In the genomic region with DNA sequence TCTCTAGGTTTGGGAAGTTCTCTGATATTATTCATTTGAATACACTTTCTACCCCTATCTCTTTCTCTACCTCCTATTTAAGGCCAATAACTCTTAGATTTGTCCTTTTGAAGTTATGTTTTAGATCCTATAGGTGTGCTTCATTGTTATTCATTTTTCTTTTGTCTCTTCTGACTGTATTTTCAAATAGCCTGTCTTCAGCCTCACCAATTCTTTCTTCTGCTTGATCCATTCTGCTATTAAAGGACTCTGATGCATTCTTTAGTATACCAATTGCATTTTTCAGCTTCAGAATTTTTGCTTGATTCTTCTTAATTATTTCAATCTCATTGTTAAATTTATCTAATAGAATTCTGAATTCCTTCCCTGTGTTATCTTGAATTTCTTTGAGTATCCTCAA, we compare ENCODE assay signal across 37 cellular contexts.
"Had no signal": no experiment of that assay in that cellular context is flagged by ENCODE, and none has a peak within 500 bp of the region (broad histone marks: within the 10 kb centered on the region; RNA-seq: fewer than 3 reads in every experiment).

No MANE protein-coding gene starts in this region.

- H3K27me3 Mint-ChIP-seq: activated B cell treated with CpG ODN at 0.5 μM for 24 hours; activated CD4-positive, alpha-beta memory T cell treated with anti-CD3 and anti-CD28 coated beads for 36 hours; activated CD8-positive, alpha-beta T cell treated with anti-CD3 and anti-CD28 coated beads for 36 hours; activated naive CD8-positive, alpha-beta T cell treated with anti-CD3 and anti-CD28 coated beads for 36 hours; activated T-helper 17 cell treated with anti-CD3 and anti-CD28 coated beads, Interleukin-2, amount 50 U/mL, for 72 hours had no signal

- H3K27ac ChIP-seq: adrenal gland, body of pancreas, brain microvascular endothelial cell, breast epithelium, VCaP had no signal

- FAIRE-seq: astrocyte, TTC549 had no signal

- H3K9me3 ChIP-seq: body of pancreas had no signal

- H3K27ac Mint-ChIP-seq: activated B cell treated with CpG ODN at 0.5 μM for 24 hours; activated CD4-positive, alpha-beta memory T cell treated with anti-CD3 and anti-CD28 coated beads for 36 hours; activated CD4-positive, alpha-beta T cell treated with anti-CD3 and anti-CD28 coated beads, Interleukin-2, amount 10 ng/mL, durations not matched to agents 24 days and 14 days; activated CD8-positive, alpha-beta T cell treated with anti-CD3 and anti-CD28 coated beads for 36 hours; activated naive CD4-positive, alpha-beta T cell treated with anti-CD3 and anti-CD28 coated beads for 36 hours; activated naive CD4-positive, alpha-beta T cell treated with anti-CD3 and anti-CD28 coated beads, Interleukin-2, amount 50 U/mL, for 72 hours; activated naive CD8-positive, alpha-beta T cell treated with anti-CD3 and anti-CD28 coated beads for 36 hours; activated T-cell treated with anti-CD3 and anti-CD28 coated beads, Interleukin-2, amount 50 U/mL, for 72 hours; activated T-helper 1 cell treated with anti-CD3 and anti-CD28 coated beads, Interleukin-12 subunit alpha, Interleukin-12 subunit beta, Interleukin-2, Interleukin-4 antibody, amounts not matched to agents 30 ng/mL and 10 ng/mL and 1 ng/mL, durations not matched to agents 14 hours and 24 hours and 36 hours; activated T-helper 17 cell treated with anti-CD3 and anti-CD28 coated beads, Interleukin-2, amount 50 U/mL, for 72 hours; T-helper 1 cell treated with Interleukin-12 subunit alpha and Interleukin-12 subunit beta and Interleukin-4 antibody, amounts not matched to agents 30 μg/mL and 1 μg/mL, for 36 hours; T-helper 2 cell treated with Interferon-gamma antibody and Interleukin-4, amounts not matched to agents 5 μg/mL and 100 μg/mL, for 36 hours had no signal

- H3K4me3 Mint-ChIP-seq: activated B cell treated with CpG ODN at 0.5 μM for 24 hours; activated CD4-positive, alpha-beta memory T cell treated with anti-CD3 and anti-CD28 coated beads for 36 hours; activated CD4-positive, alpha-beta T cell treated with anti-CD3 and anti-CD28 coated beads, Interleukin-2, amount 10 ng/mL, durations not matched to agents 24 days and 14 days; activated CD8-positive, alpha-beta T cell treated with anti-CD3 and anti-CD28 coated beads for 36 hours; activated naive CD4-positive, alpha-beta T cell treated with anti-CD3 and anti-CD28 coated beads for 36 hours; activated naive CD8-positive, alpha-beta T cell treated with anti-CD3 and anti-CD28 coated beads for 36 hours; activated T-cell treated with anti-CD3 and anti-CD28 coated beads, Interleukin-2, amount 50 U/mL, for 4 hours; activated T-cell treated with anti-CD3 and anti-CD28 coated beads, Interleukin-2, amount 50 U/mL, for 72 hours; activated T-helper 1 cell treated with anti-CD3 and anti-CD28 coated beads, Interleukin-12 subunit alpha, Interleukin-12 subunit beta, Interleukin-2, Interleukin-4 antibody, amounts not matched to agents 30 ng/mL and 10 ng/mL and 1 ng/mL, durations not matched to agents 14 hours and 24 hours and 36 hours; activated T-helper 17 cell treated with anti-CD3 and anti-CD28 coated beads, Interleukin-2, amount 50 U/mL, for 72 hours; T-helper 1 cell treated with Interleukin-12 subunit alpha and Interleukin-12 subunit beta and Interleukin-4 antibody, amounts not matched to agents 30 μg/mL and 1 μg/mL, for 36 hours; T-helper 2 cell treated with Interferon-gamma antibody and Interleukin-4, amounts not matched to agents 5 μg/mL and 100 μg/mL, for 36 hours had no signal

- H3K4me3 ChIP-seq: adrenal gland, body of pancreas, breast epithelium had no signal

- ATAC-seq: activated CD8-positive, alpha-beta T cell treated with anti-CD3 and anti-CD28 coated beads for 36 hours; activated naive CD4-positive, alpha-beta T cell treated with anti-CD3 and anti-CD28 coated beads, Interleukin-2, amount 50 U/mL, for 72 hours; activated T-cell treated with anti-CD3 and anti-CD28 coated beads, Interleukin-2, amount 50 U/mL, for 4 hours; activated T-cell treated with anti-CD3 and anti-CD28 coated beads, Interleukin-2, amount 50 U/mL, for 72 hours; activated T-helper 17 cell treated with anti-CD3 and anti-CD28 coated beads, Interleukin-2, amount 50 U/mL, for 72 hours; body of pancreas had no signal

- DNase-seq: activated B cell treated with CpG ODN at 0.5 μM for 24 hours; activated CD4-positive, alpha-beta memory T cell treated with anti-CD3 and anti-CD28 coated beads for 36 hours; activated CD4-positive, alpha-beta T cell treated with anti-CD3 and anti-CD28 coated beads for 4 hours; activated CD4-positive, alpha-beta T cell treated with anti-CD3 and anti-CD28 coated beads, Interleukin-2, amount 50 U/mL, for 1 hour; activated CD4-positive, alpha-beta T cell treated with anti-CD3 and anti-CD28 coated beads, Interleukin-2, amount 50 U/mL, for 4 hours; activated CD4-positive, CD25-positive, alpha-beta regulatory T cell treated with anti-CD3 and anti-CD28 coated beads, Interleukin-2, amount 50 U/mL, for 72 hours; activated CD8-positive, alpha-beta memory T cell treated with anti-CD3 and anti-CD28 coated beads, Interleukin-2, amount 50 U/mL, for 4 hours; activated CD8-positive, alpha-beta T cell treated with anti-CD3 and anti-CD28 coated beads for 36 hours; activated effector memory CD4-positive, alpha-beta T cell treated with anti-CD3 and anti-CD28 coated beads, Interleukin-2, amount 50 U/mL, for 16 hours; activated gamma-delta T cell treated with Interleukin-2 at 50 U/mL for 16 hours; activated naive CD4-positive, alpha-beta T cell; activated naive CD4-positive, alpha-beta T cell treated with anti-CD3 and anti-CD28 coated beads for 36 hours; activated naive CD4-positive, alpha-beta T cell treated with anti-CD3 and anti-CD28 coated beads, Interleukin-2, amount 50 U/mL, for 16 hours; activated naive CD8-positive, alpha-beta T cell treated with anti-CD3 and anti-CD28 coated beads for 36 hours; activated T-cell treated with anti-CD3 and anti-CD28 coated beads for 4 hours; activated T-cell treated with anti-CD3 and anti-CD28 coated beads, Interleukin-2, amount 50 U/mL, for 1 hour; activated T-cell treated with anti-CD3 and anti-CD28 coated beads, Interleukin-2, amount 50 U/mL, for 4 hours; activated T-cell treated with anti-CD3 and anti-CD28 coated beads, Interleukin-2, amount 50 U/mL, for 72 hours; amniotic stem cell; aorta; body of pancreas; brain microvascular endothelial cell; central memory CD4-positive, alpha-beta T cell; T-helper 1 cell; T-helper 2 cell; T-helper 9 cell had no signal

- H3K36me3 ChIP-seq: adrenal gland, brain microvascular endothelial cell, breast epithelium had no signal

- H3K4me1 ChIP-seq: adrenal gland, body of pancreas, breast epithelium had no signal

- H3K27me3 ChIP-seq: adrenal gland, body of pancreas, brain microvascular endothelial cell, breast epithelium had no signal

- H3K4me1 Mint-ChIP-seq: activated B cell treated with CpG ODN at 0.5 μM for 24 hours had no signal
